In the genomic region with DNA sequence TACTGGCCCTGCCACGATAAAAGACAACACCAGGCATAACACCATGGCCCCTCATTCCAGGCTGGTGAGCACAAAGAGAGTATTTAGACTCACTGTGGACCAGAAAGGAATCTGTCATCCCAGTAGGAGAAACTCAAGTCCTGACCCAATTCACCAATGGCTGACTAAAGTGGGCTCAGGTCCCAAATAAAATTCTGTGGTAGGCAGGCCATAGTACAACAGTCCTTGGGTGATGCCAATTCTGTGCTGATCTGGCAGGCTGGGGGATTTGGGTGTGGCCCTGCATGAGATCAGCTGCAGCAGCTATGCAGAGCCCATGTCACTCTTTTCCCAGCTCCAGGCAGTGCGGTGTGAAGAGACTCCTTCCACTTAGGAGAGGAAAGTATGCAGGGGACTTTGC, we compare ENCODE assay signal across 24 cellular contexts.
DNase-seq lines count a peak whose midpoint lies in the region; ATAC-seq and TF ChIP-seq lines count a peak whose summit lies in the region.
"Had no signal": no experiment of that assay in that cellular context is flagged by ENCODE, and none has a peak within 500 bp of the region (broad histone marks: within the 10 kb centered on the region; RNA-seq: fewer than 3 reads in every experiment).

No MANE protein-coding gene starts in this region.

- H3K4me3 ChIP-seq in osteoblast (ENCODE audit: insufficient read depth, low read length), result no peak overlapping the region
- H3K4me3 ChIP-seq: A549, BLaER1 had no signal

- no peak overlapping the region for H3K4me3 Mint-ChIP-seq in stimulated activated naive CD8-positive, alpha-beta T cell treated with anti-CD3 and anti-CD28 coated beads, Interleukin-15, amount 100 ng/mL, for 72 hours
- no peak overlapping the region for H3K4me3 Mint-ChIP-seq in activated T-helper 17 cell treated with anti-CD3 and anti-CD28 coated beads, Interleukin-2, amount 50 U/mL, for 72 hours
- H3K4me3 Mint-ChIP-seq: CD14-positive monocyte; CD4-positive, alpha-beta memory T cell; CD8-positive, alpha-beta memory T cell had no signal

- no peak overlapping the region for H2AFZ ChIP-seq in osteoblast (ENCODE audit: low read length)

- no peak overlapping the region for H3K27ac ChIP-seq in osteoblast (ENCODE audit: low read depth, low read length)
- H3K27ac ChIP-seq: 22Rv1, A549, BLaER1 had no signal

- DNase-seq in stimulated activated naive CD8-positive, alpha-beta T cell treated with anti-CD3 and anti-CD28 coated beads, Interleukin-15, Interleukin-2, amounts not matched to agents 100 U/mL and 50 U/mL, for 24 hours, result no peak
- no peak for DNase-seq in stimulated activated naive CD8-positive, alpha-beta T cell treated with anti-CD3 and anti-CD28 coated beads, Interleukin-15, amount 100 ng/mL, for 72 hours
- DNase-seq in fibroblast of peridontal ligament (ENCODE audit: extremely low read depth) (peak; percentile 14), osteoblast (ENCODE audit: insufficient read length, low spot score, missing footprints) (peak; percentile 1), GM10266 (ENCODE audit: extremely low spot score) (no peak)
- DNase-seq in activated CD4-positive, CD25-positive, alpha-beta regulatory T cell treated with anti-CD3 and anti-CD28 coated beads, Interleukin-2, amount 50 U/mL, for 72 hours, result no peak
- DNase-seq: BE2C; C1 segment of cervical spinal cord; CD4-positive, CD25-positive, alpha-beta regulatory T cell; CD8-positive, alpha-beta memory T cell; COR-L47; DMS 273 treated with DMSO at 0.1 percent for 48 hours; DMS153; DMS53; DMS79; DND-41; EL; GDM1 had no signal

- no peaks in the 10 kb centered on the region for H3K9me3 ChIP-seq in osteoblast (ENCODE audit: low read depth, low read length)
- H3K9me3 ChIP-seq: BE2C had no signal

- H3K4me1 ChIP-seq in osteoblast (ENCODE audit: insufficient read depth, low read length), result no peaks in the 10 kb centered on the region
- H3K4me1 ChIP-seq: A549, BE2C, BLaER1 had no signal

- no peak overlapping the region for H3K27ac Mint-ChIP-seq in stimulated activated naive CD8-positive, alpha-beta T cell treated with anti-CD3 and anti-CD28 coated beads, Interleukin-15, amount 100 ng/mL, for 72 hours
- no peak overlapping the region for H3K27ac Mint-ChIP-seq in activated T-helper 17 cell treated with anti-CD3 and anti-CD28 coated beads, Interleukin-2, amount 50 U/mL, for 72 hours
- H3K27ac Mint-ChIP-seq: CD14-positive monocyte; CD4-positive, alpha-beta memory T cell; CD4-positive, CD25-positive, alpha-beta regulatory T cell; CD8-positive, alpha-beta memory T cell had no signal

- no peaks in the 10 kb centered on the region for H3K27me3 ChIP-seq in osteoblast (ENCODE audit: insufficient read depth, low read length)
- H3K27me3 ChIP-seq: BE2C, BLaER1 had no signal

- no peaks in the 10 kb centered on the region for H3K79me2 ChIP-seq in osteoblast (ENCODE audit: insufficient read depth, low read length)

- H3K4me1 Mint-ChIP-seq in stimulated activated naive CD8-positive, alpha-beta T cell treated with anti-CD3 and anti-CD28 coated beads, Interleukin-15, amount 100 ng/mL, for 72 hours, result no peaks in the 10 kb centered on the region
- no peaks in the 10 kb centered on the region for H3K4me1 Mint-ChIP-seq in activated T-helper 17 cell treated with anti-CD3 and anti-CD28 coated beads, Interleukin-2, amount 50 U/mL, for 72 hours
- H3K4me1 Mint-ChIP-seq: CD14-positive monocyte; CD4-positive, alpha-beta memory T cell; CD4-positive, CD25-positive, alpha-beta regulatory T cell; CD8-positive, alpha-beta memory T cell had no signal

- peaks cover 17% of the 10 kb centered on the region for H3K27me3 Mint-ChIP-seq in stimulated activated naive CD8-positive, alpha-beta T cell treated with anti-CD3 and anti-CD28 coated beads, Interleukin-15, amount 100 ng/mL, for 72 hours
- H3K27me3 Mint-ChIP-seq in activated T-helper 17 cell treated with anti-CD3 and anti-CD28 coated beads, Interleukin-2, amount 50 U/mL, for 72 hours, result peaks cover 12% of the 10 kb centered on the region
- H3K27me3 Mint-ChIP-seq: CD4-positive, CD25-positive, alpha-beta regulatory T cell had no signal

- H3K36me3 ChIP-seq in osteoblast (ENCODE audit: insufficient read depth, low read length), result no peaks in the 10 kb centered on the region
- H3K36me3 ChIP-seq: BE2C, BLaER1 had no signal

- H3K4me2 ChIP-seq in osteoblast (ENCODE audit: insufficient read depth, low read length), result no peak overlapping the region
- H3K4me2 ChIP-seq: A549, BLaER1 had no signal

- H4K20me1 ChIP-seq in osteoblast (ENCODE audit: insufficient read depth, low read length), result no peaks in the 10 kb centered on the region
- H4K20me1 ChIP-seq: BLaER1 had no signal

- TF ChIP-seq CTCF in osteoblast (IDR thresholded peaks at IDR 0.05; ENCODE audit: extremely low read depth, low read depth, low read length) (no peak), GM10266 (IDR thresholded peaks at IDR 0.05; ENCODE audit: control insufficient read depth, insufficient read depth, low read depth, missing control alignments) (no peak)

- peak; percentile 9 for ATAC-seq in stimulated activated naive CD8-positive, alpha-beta T cell treated with anti-CD3 and anti-CD28 coated beads, Interleukin-15, Interleukin-2, amounts not matched to agents 100 U/mL and 50 U/mL, for 24 hours
- ATAC-seq in stimulated activated naive CD8-positive, alpha-beta T cell treated with anti-CD3 and anti-CD28 coated beads, Interleukin-15, amount 100 ng/mL, for 72 hours, result no peak
- ATAC-seq in activated T-helper 17 cell treated with anti-CD3 and anti-CD28 coated beads, Interleukin-2, amount 50 U/mL, for 72 hours (replicated peaks), result no peak
- ATAC-seq: A549 had no signal

- no peaks in the 10 kb centered on the region for H3K36me3 Mint-ChIP-seq in activated T-helper 17 cell treated with anti-CD3 and anti-CD28 coated beads, Interleukin-2, amount 50 U/mL, for 72 hours (ENCODE audit: low read depth)
- H3K36me3 Mint-ChIP-seq: CD14-positive monocyte; CD4-positive, CD25-positive, alpha-beta regulatory T cell had no signal

- H3K9me3 Mint-ChIP-seq in stimulated activated naive CD8-positive, alpha-beta T cell treated with anti-CD3 and anti-CD28 coated beads, Interleukin-15, amount 100 ng/mL, for 72 hours, result peaks cover 22 to 44% of the 10 kb centered on the region in 2 donors
- H3K9me3 Mint-ChIP-seq in activated T-helper 17 cell treated with anti-CD3 and anti-CD28 coated beads, Interleukin-2, amount 50 U/mL, for 72 hours, result peaks cover 21% of the 10 kb centered on the region

Comparison
In these comparisons a context has a peak if more than half of its experiments do, and no peak if none do; other contexts are left out.
1. DNase-seq: peak in fibroblast of peridontal ligament (single experiment) and osteoblast (single experiment); none in stimulated activated naive CD8-positive, alpha-beta T cell treated with anti-CD3 and anti-CD28 coated beads, Interleukin-15, Interleukin-2, amounts not matched to agents 100 U/mL and 50 U/mL, for 24 hours (single experiment), stimulated activated naive CD8-positive, alpha-beta T cell treated with anti-CD3 and anti-CD28 coated beads, Interleukin-15, amount 100 ng/mL, for 72 hours (0 of 2), GM10266 (single experiment) and activated CD4-positive, CD25-positive, alpha-beta regulatory T cell treated with anti-CD3 and anti-CD28 coated beads, Interleukin-2, amount 50 U/mL, for 72 hours (single experiment).